Comparison of ENCODE assay signal across 11 cellular contexts in the genomic region with DNA sequence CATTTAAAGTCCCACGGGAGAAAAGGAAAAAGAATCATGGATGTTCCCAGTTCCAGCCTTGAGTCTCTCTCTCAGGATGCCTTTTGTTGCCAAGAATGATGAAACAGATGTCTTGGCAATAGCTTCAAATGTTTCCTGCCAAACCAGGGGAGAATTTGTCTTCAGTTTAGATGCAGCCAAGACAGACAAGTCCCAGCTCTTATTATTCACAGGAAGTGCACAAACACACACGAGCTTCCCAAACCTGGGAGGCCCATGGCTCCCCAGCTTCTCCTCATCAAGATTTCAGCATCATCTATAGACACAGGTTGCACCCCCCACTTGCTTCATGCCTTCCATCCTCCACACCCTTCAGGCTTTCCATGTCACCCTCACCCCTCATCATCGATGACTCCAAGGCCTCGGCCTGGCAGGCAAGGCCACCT. TPM values are rescaled to one million over a fixed set of nuclear protein-coding genes. Genes with fewer than 3 reads are reported as not detected.
DNase-seq lines count a peak whose midpoint lies in the region; ATAC-seq lines count a peak whose summit lies in the region.
"Had no signal": no experiment of that assay in that cellular context is flagged by ENCODE, and none has a peak within 500 bp of the region (broad histone marks: within the 10 kb centered on the region; RNA-seq: fewer than 3 reads in every experiment).

No MANE protein-coding gene starts in this region.

- H3K4me1 Mint-ChIP-seq in activated CD4-positive, alpha-beta T cell treated with anti-CD3 and anti-CD28 coated beads, Interleukin-2, amount 10 ng/mL, durations not matched to agents 7 days and 5 days, result no peaks in the 10 kb centered on the region
- H3K4me1 Mint-ChIP-seq: activated CD4-positive, alpha-beta T cell treated with anti-CD3 and anti-CD28 coated beads for 36 hours had no signal

- no peaks in the 10 kb centered on the region for H3K36me3 Mint-ChIP-seq in activated CD4-positive, alpha-beta T cell treated with anti-CD3 and anti-CD28 coated beads, Interleukin-2, amount 10 ng/mL, durations not matched to agents 7 days and 5 days (ENCODE audit: low read depth)

- POLR2A ChIA-PET in activated CD4-positive, alpha-beta T cell treated with anti-CD3 and anti-CD28 coated beads, Interleukin-2, amount 10 ng/mL, durations not matched to agents 7 days and 5 days (lab: Charles Lee), result no interaction called here

- H3K4me3 Mint-ChIP-seq in activated CD4-positive, alpha-beta T cell treated with anti-CD3 and anti-CD28 coated beads, Interleukin-2, amount 10 ng/mL, durations not matched to agents 7 days and 5 days, result no peak overlapping the region
- H3K4me3 Mint-ChIP-seq: activated CD4-positive, alpha-beta T cell treated with anti-CD3 and anti-CD28 coated beads for 36 hours had no signal

- peak; percentile 47 for DNase-seq in NCI-H2171 treated with DMSO at 0.1 percent for 48 hours (lab: John Stamatoyannopoulos, UW)
- peak; percentile 87 for DNase-seq in dermis blood vessel endothelial cell
- DNase-seq in medulla oblongata (ENCODE audit: extremely low spot score), result peak; percentile 79
- peak; percentile 78 for DNase-seq in stromal cell of bone marrow (ENCODE audit: low read depth)
- no peak for DNase-seq in NCI-H1417 treated with DMSO at 0.1 percent for 48 hours (lab: John Stamatoyannopoulos, UW)
- DNase-seq in NCI-H524 treated with DMSO at 0.1 percent for 48 hours (lab: John Stamatoyannopoulos, UW), result no peak
- DNase-seq in activated CD4-positive, alpha-beta T cell treated with anti-CD3 and anti-CD28 coated beads, Interleukin-2, amount 10 ng/mL, durations not matched to agents 7 days and 5 days, result no peak
- DNase-seq: activated CD4-positive, alpha-beta T cell treated with anti-CD3 and anti-CD28 coated beads for 36 hours; amygdala; RPMI8226 had no signal

- H3K9me3 Mint-ChIP-seq in activated CD4-positive, alpha-beta T cell treated with anti-CD3 and anti-CD28 coated beads, Interleukin-2, amount 10 ng/mL, durations not matched to agents 7 days and 5 days, result peaks cover 2% of the 10 kb centered on the region

- no peaks in the 10 kb centered on the region for H3K27me3 Mint-ChIP-seq in activated CD4-positive, alpha-beta T cell treated with anti-CD3 and anti-CD28 coated beads, Interleukin-2, amount 10 ng/mL, durations not matched to agents 7 days and 5 days
- H3K27me3 Mint-ChIP-seq: activated CD4-positive, alpha-beta T cell treated with anti-CD3 and anti-CD28 coated beads for 36 hours had no signal

- CTCF ChIA-PET in activated CD4-positive, alpha-beta T cell treated with anti-CD3 and anti-CD28 coated beads, Interleukin-2, amount 10 ng/mL, durations not matched to agents 7 days and 5 days (lab: Charles Lee), result interaction anchor here (1.0 to 1.8 kb wide), 3 partner anchors 8 to 12 kb away, joined by 3 to 4 read pairs (median 3); no protein-coding TSS in a partner anchor

- no peak overlapping the region for H3K27ac Mint-ChIP-seq in activated CD4-positive, alpha-beta T cell treated with anti-CD3 and anti-CD28 coated beads, Interleukin-2, amount 10 ng/mL, durations not matched to agents 7 days and 5 days
- H3K27ac Mint-ChIP-seq: activated CD4-positive, alpha-beta T cell treated with anti-CD3 and anti-CD28 coated beads for 36 hours had no signal

- no peak for ATAC-seq in GM19467 (IDR thresholded peaks at IDR 0.05; ENCODE audit: unreplicated experiment)
- ATAC-seq: activated CD4-positive, alpha-beta T cell treated with anti-CD3 and anti-CD28 coated beads for 36 hours had no signal

RNA-seq across cellular contexts. Expression of a gene that starts 45.9 kb away (rescaled TPM):
- 36.9 and 49.9 TPM in 2 replicates for total RNA-seq in dermis blood vessel endothelial cell
- total RNA-seq in activated CD4-positive, alpha-beta T cell treated with anti-CD3 and anti-CD28 coated beads, Interleukin-2, amount 10 ng/mL, durations not matched to agents 7 days and 5 days, result 10 to 100 TPM; 14.1 to 14.4 TPM

Comparison
In these comparisons a context has a peak if more than half of its experiments do, and no peak if none do; other contexts are left out.
1. DNase-seq: peak in NCI-H2171 treated with DMSO at 0.1 percent for 48 hours (single experiment), dermis blood vessel endothelial cell (single experiment), medulla oblongata (single experiment) and stromal cell of bone marrow (single experiment); none in NCI-H1417 treated with DMSO at 0.1 percent for 48 hours (single experiment), NCI-H524 treated with DMSO at 0.1 percent for 48 hours (single experiment) and activated CD4-positive, alpha-beta T cell treated with anti-CD3 and anti-CD28 coated beads, Interleukin-2, amount 10 ng/mL, durations not matched to agents 7 days and 5 days (single experiment).